In genomic region chr6:119347466-119348307, GRCh38 we compare ENCODE assay signal across 8 cellular contexts. TPM values are rescaled to one million over a fixed set of nuclear protein-coding genes. Genes with fewer than 3 reads are reported as not detected.
DNase-seq lines count a peak whose midpoint lies in the region; ATAC-seq and TF ChIP-seq lines count a peak whose summit lies in the region.

No MANE protein-coding gene starts in this region.

- H3K27me3 Mint-ChIP-seq in WTC11 (ENCODE audit: low read depth): peaks cover 36% of the 10 kb centered on the region

- POLR2A ChIA-PET in WTC11 (lab: Charles Lee): interaction anchor here (1.0 kb wide), 1 partner anchor 196 kb away, joined by 7 read pairs; no protein-coding TSS in a partner anchor

- no peak for TF ChIP-seq POLR2A in transverse colon (IDR thresholded peaks at IDR 0.05)

- H3K9ac ChIP-seq in HUES6 (ENCODE audit: low read length) (peak overlapping the region; percentile 72), endocrine pancreas (ENCODE audit: control insufficient read depth, insufficient read depth, low read length) (peak overlapping the region; percentile 94)

- H3K4me1 ChIP-seq in HUES6 (ENCODE audit: control insufficient read depth, insufficient read depth, low read length): peaks cover 16% of the 10 kb centered on the region
- H3K4me1 ChIP-seq in endocrine pancreas (ENCODE audit: control insufficient read depth, insufficient read depth, low read length): peaks cover 24% of the 10 kb centered on the region
- peaks cover 4 to 27% of the 10 kb centered on the region in 2 donors for H3K4me1 ChIP-seq in muscle layer of duodenum (ENCODE audit: control insufficient read depth in 1 of 2, insufficient read depth in 2 of 2, low read length in 2 of 2)
- peaks cover 5 to 49% (median 33%) of the 10 kb centered on the region in 4 donors for H3K4me1 ChIP-seq in transverse colon

- H3K9me3 ChIP-seq in HUES6 (ENCODE audit: control insufficient read depth, insufficient read depth, low read depth, low read length): no peaks in the 10 kb centered on the region
- H3K9me3 ChIP-seq in endocrine pancreas (ENCODE audit: control insufficient read depth, low read length): no peaks in the 10 kb centered on the region
- no peaks in the 10 kb centered on the region for H3K9me3 ChIP-seq in muscle layer of duodenum (ENCODE audit: control insufficient read depth in 1 of 2, low read length in 2 of 2)
- no peaks in the 10 kb centered on the region for H3K9me3 ChIP-seq in transverse colon

- peak overlapping the region; percentile 98 for H3K4me3 ChIP-seq in GM12864 (ENCODE audit: low read depth, low read length)
- peak overlapping the region; percentile 98 for H3K4me3 ChIP-seq in HUES6 (ENCODE audit: low read depth, low read length)
- peak overlapping the region; percentile 96 for H3K4me3 ChIP-seq in endocrine pancreas (ENCODE audit: control insufficient read depth, insufficient read depth, low read length)
- H3K4me3 ChIP-seq in muscle layer of duodenum (ENCODE audit: low read depth in 1 of 2, low read length in 2 of 2): peak overlapping the region; percentile 75 to 99
- H3K4me3 ChIP-seq in transverse colon: peak overlapping the region; percentile 58 to 82 (median 76)

- H3K27ac Mint-ChIP-seq in WTC11: no peak overlapping the region

- no peak overlapping the region for H3K27ac ChIP-seq in HUES6 (ENCODE audit: low read depth, low read length)
- peak overlapping the region; percentile 46 for H3K27ac ChIP-seq in muscle layer of duodenum (ENCODE audit: low read length)
- H3K27ac ChIP-seq in transverse colon: peak overlapping the region; percentile 95 to 99 (median 96)

- 6 to 7% methylated on average over 17 to 24 of the region's 24 CpGs for WGBS in transverse colon (ENCODE audit: low coverage in 1 of 2), 2 donors

- H3K9me3 Mint-ChIP-seq in WTC11: no peaks in the 10 kb centered on the region

- peaks cover 39% of the 10 kb centered on the region for H3K27me3 ChIP-seq in HUES6 (ENCODE audit: control insufficient read depth, insufficient read depth, low read length)
- no peaks in the 10 kb centered on the region for H3K27me3 ChIP-seq in endocrine pancreas (ENCODE audit: control insufficient read depth, insufficient read depth, low read length)
- no peaks in the 10 kb centered on the region for H3K27me3 ChIP-seq in muscle layer of duodenum (ENCODE audit: low read depth, low read length)
- no peaks in the 10 kb centered on the region for H3K27me3 ChIP-seq in transverse colon

- no peaks in the 10 kb centered on the region for H3K36me3 Mint-ChIP-seq in WTC11

- in situ Hi-C loops in transverse colon (cut with MboI; ENCODE audit: low pct_ligation_motif_present in 1 of 4, low pct_unique_long_range_greater_than_20kb in 1 of 4, low sequenced_read_pairs in 3 of 4): loop anchor here in 1 of 4 donors (25.0 kb wide), 1 partner anchor 210 kb away; no protein-coding TSS in a partner anchor

- DNase-seq in GM12864 (ENCODE audit: low read depth) (peak; percentile 47), WTC11 (ENCODE audit: low spot score) (no peak), transverse colon (peak; percentile 69), NCI-H446 treated with DMSO at 0.1 percent for 48 hours (lab: John Stamatoyannopoulos, UW) (no peak)

- intact Hi-C loops in transverse colon (cut with DNase I; ENCODE audit: low total_unique reads): loop anchor here (2.0 to 10.0 kb wide), 2 partner anchors 39 to 203 kb away; no protein-coding TSS in a partner anchor

- H3K36me3 ChIP-seq in HUES6 (ENCODE audit: control insufficient read depth, insufficient read depth, low read length) (no peaks in the 10 kb centered on the region), endocrine pancreas (ENCODE audit: control insufficient read depth, insufficient read depth, low read length) (no peaks in the 10 kb centered on the region), muscle layer of duodenum (ENCODE audit: control insufficient read depth in 1 of 2, insufficient read depth in 2 of 2, low read length in 2 of 2) (no peaks in the 10 kb centered on the region), transverse colon (no peaks in the 10 kb centered on the region)

- CTCF ChIA-PET in WTC11 (lab: Charles Lee): interaction anchor here (2.3 kb wide), 1 partner anchor 14 kb away, joined by 8 read pairs; no protein-coding TSS in a partner anchor

- peak overlapping the region; percentile 83 for H3K4me3 Mint-ChIP-seq in WTC11

- ATAC-seq in GM21515 (IDR thresholded peaks at IDR 0.05; ENCODE audit: unreplicated experiment): peak; percentile 26
- ATAC-seq in WTC11: no peak

- no peak for TF ChIP-seq EP300 in transverse colon (IDR thresholded peaks at IDR 0.05; ENCODE audit: low read depth)

- H3K4me1 Mint-ChIP-seq in WTC11: peaks cover 32% of the 10 kb centered on the region

- no peak for TF ChIP-seq CTCF in GM12864 (IDR thresholded peaks at IDR 0.05; ENCODE audit: low read depth, low read length, missing control alignments)
- no peak for TF ChIP-seq CTCF in WTC11 (IDR thresholded peaks at IDR 0.05)
- TF ChIP-seq CTCF in transverse colon (IDR thresholded peaks at IDR 0.05): no peak

TF ChIP-seq in WTC11, 78 proteins besides CTCF, POLR2A, EP300 and RAD21:
- TF ChIP-seq ZNF138 (CRISPR knock-in tag; conservative IDR thresholded peaks at IDR 0.05): no peak
- TF ChIP-seq GABPB1 (CRISPR knock-in tag; IDR thresholded peaks at IDR 0.05): peak; percentile 97
TF ChIP-seq in WTC11: peak in this region for 1.

RNA-seq across cellular contexts. Expression of gene MAN1A1, which starts 1.9 kb away (rescaled TPM):
- total RNA-seq in WTC11 (2021): 6.8 to 6.9 TPM (median 6.8 TPM) in 3 replicates
- total RNA-seq in transverse colon: 100 to 1,000 TPM in 2 of 4 donors, 10 to 100 TPM in 2; 52.7 to 123 (median 97.1) TPM

Comparison
In these comparisons a context has a peak if more than half of its experiments do, and no peak if none do; other contexts are left out.
1. DNase-seq: peak in GM12864 (single experiment) and transverse colon (single experiment); none in WTC11 (single experiment) and NCI-H446 treated with DMSO at 0.1 percent for 48 hours (single experiment).
2. Peak in every context shown above with its lines, with median percentiles within 50 percentile points of each other: H3K4me3 ChIP-seq.